ENCODE assay signal across 8 cellular contexts in genomic region chr7:130961128-130961601, GRCh38.
DNase-seq lines count a peak whose midpoint lies in the region; ATAC-seq, FAIRE-seq and TF ChIP-seq lines count a peak whose summit lies in the region.

No MANE protein-coding gene starts in this region.

- H3K27me3 Mint-ChIP-seq in progenitor cell of endocrine pancreas: no peaks in the 10 kb centered on the region

- H3K36me3 Mint-ChIP-seq in progenitor cell of endocrine pancreas (ENCODE audit: insufficient read depth): no peaks in the 10 kb centered on the region

- POLR2A ChIA-PET in A549 (lab: Yijun Ruan, JAX): interaction anchor here (0.5 to 2.0 kb wide), 13 partner anchors 15 to 148 kb away, joined by 3 to 21 read pairs (median 6); no protein-coding TSS in a partner anchor

- peak overlapping the region; percentile 44 for H3K4me3 ChIP-seq in A549
- peak overlapping the region; percentile 53 for H3K4me3 ChIP-seq in SU-DHL-6 (ENCODE audit: insufficient read depth, low read length, poor library complexity, severe bottlenecking)
- peak overlapping the region; percentile 37 for H3K4me3 ChIP-seq in astrocyte of the cerebellum (ENCODE audit: low read depth, low read length)

- intact Hi-C loops in head of caudate nucleus (cut with DNase I): no loop called here

- peak; percentile 69 to 79 for ATAC-seq in A549
- peak; percentile 68 for ATAC-seq in GM19043 (IDR thresholded peaks at IDR 0.05; ENCODE audit: low read depth, unreplicated experiment)
- ATAC-seq in HG03196 (IDR thresholded peaks at IDR 0.05; ENCODE audit: unreplicated experiment): peak; percentile 77

- no peaks in the 10 kb centered on the region for H3K4me1 Mint-ChIP-seq in progenitor cell of endocrine pancreas (ENCODE audit: low read depth)

- TF ChIP-seq EP300 in A549 (IDR thresholded peaks at IDR 0.05): no peak

- in situ Hi-C loops in astrocyte of the cerebellum (cut with HindIII; ENCODE audit: low sequenced_read_pairs): no loop called here

- H3K4me3 Mint-ChIP-seq in progenitor cell of endocrine pancreas (ENCODE audit: low read depth): no peak overlapping the region

- H3F3A ChIP-seq in SU-DHL-6 (ENCODE audit: insufficient read depth): peaks cover 33% of the 10 kb centered on the region

- H3K4me2 ChIP-seq in A549 (peak overlapping the region; percentile 83), SU-DHL-6 (ENCODE audit: low read depth, low read length, poor library complexity, severe bottlenecking) (peak overlapping the region; percentile 78)

- no peak for FAIRE-seq in A549 (lab: Jason Lieb, UNC)

- no peak for TF ChIP-seq RAD21 in A549 (conservative IDR thresholded peaks at IDR 0.05 in 1 of 2, IDR thresholded peaks at IDR 0.05 in 1 of 2)

- no peaks in the 10 kb centered on the region for H3K9me2 ChIP-seq in SU-DHL-6 (replicated peaks; ENCODE audit: insufficient read depth, low read length)

- no peaks in the 10 kb centered on the region for H4K20me1 ChIP-seq in SU-DHL-6 (ENCODE audit: low read depth, low read length)

- TF ChIP-seq CTCF in A549 (IDR thresholded peaks at IDR 0.05) (no peak), SU-DHL-6 (IDR thresholded peaks at IDR 0.05; ENCODE audit: insufficient read depth, low read length, poor library complexity, severe bottlenecking) (no peak), astrocyte of the cerebellum (IDR thresholded peaks at IDR 0.05; ENCODE audit: low read depth, low read length, missing control alignments) (no peak), progenitor cell of endocrine pancreas (IDR thresholded peaks at IDR 0.05; ENCODE audit: unreplicated experiment) (no peak)

- DNase-seq in A549 (ENCODE audit: low read depth in 1 of 2, low spot score in 1 of 2) (peak in 1 of 2 experiments; percentile 82), astrocyte of the cerebellum (ENCODE audit: low read depth) (peak; percentile 62), progenitor cell of endocrine pancreas (ENCODE audit: low spot score, unreplicated experiment) (no peak), head of caudate nucleus (no peak), DMS79 (lab: John Stamatoyannopoulos, UW) (no peak)

- peaks cover 5% of the 10 kb centered on the region; the same call in 1 of the 2 replicates for H3K36me3 ChIP-seq in SU-DHL-6 (ENCODE audit: low read length)

- no peaks in the 10 kb centered on the region for H3K9me3 Mint-ChIP-seq in progenitor cell of endocrine pancreas (ENCODE audit: low read depth)

- H2AFZ ChIP-seq in SU-DHL-6 (ENCODE audit: low read depth, low read length, severe bottlenecking): peak overlapping the region; percentile 14

- peaks cover 76% of the 10 kb centered on the region for H3K4me1 ChIP-seq in A549

- no peaks in the 10 kb centered on the region for H3K27me3 ChIP-seq in SU-DHL-6 (ENCODE audit: low read length)

- H3K9ac ChIP-seq in SU-DHL-6 (ENCODE audit: low read length): peak overlapping the region; percentile 58

- peak overlapping the region; percentile 69 for H3K27ac Mint-ChIP-seq in progenitor cell of endocrine pancreas

- WGBS in A549 (ENCODE audit: missing lambda C conversion rate): 4% methylated on average over 9 of the region's 9 CpGs

- CTCF ChIA-PET in A549 (lab: Yijun Ruan, JAX): interaction anchor here (0.7 to 13.8 kb wide), 24 partner anchors 10 to 81 kb away, joined by 3 to 110 read pairs (median 6); no protein-coding TSS in a partner anchor

- H3K9me3 ChIP-seq in A549 (no peaks in the 10 kb centered on the region), SU-DHL-6 (ENCODE audit: insufficient read depth, low read length) (no peaks in the 10 kb centered on the region)

- H3K79me2 ChIP-seq in SU-DHL-6 (ENCODE audit: insufficient read depth, low read length): peaks cover 5% of the 10 kb centered on the region; the same call in 1 of the 2 replicates

- TF ChIP-seq POLR2A in A549 (IDR thresholded peaks at IDR 0.05; ENCODE audit: low read length): 0 out of 2 replicates have a peak, but pooled peaks have one; percentile 18

- peak overlapping the region; percentile 94 to 96 for H3K27ac ChIP-seq in A549
- H3K27ac ChIP-seq in SU-DHL-6 (ENCODE audit: low read depth, low read length): peak overlapping the region; percentile 55

TF ChIP-seq in A549, 52 proteins besides CTCF, POLR2A, EP300 and RAD21:
- TF ChIP-seq NFE2L2 (conservative IDR thresholded peaks at IDR 0.05; ENCODE audit: low read length): no peak
- no peak for TF ChIP-seq EHMT2 (IDR thresholded peaks at IDR 0.05; ENCODE audit: low read depth)
- TF ChIP-seq RFX5 (IDR thresholded peaks at IDR 0.05): no peak
- no peak for TF ChIP-seq CBX8 (IDR thresholded peaks at IDR 0.05)
- 0 out of 2 replicates have a peak, but pooled peaks have one; percentile 23 for TF ChIP-seq MAX (IDR thresholded peaks at IDR 0.05)
- no peak for TF ChIP-seq SREBF2 (IDR thresholded peaks at IDR 0.05)
- TF ChIP-seq BCL3 (IDR thresholded peaks at IDR 0.05): no peak
- TF ChIP-seq MYC (IDR thresholded peaks at IDR 0.05; ENCODE audit: borderline replicate concordance, low read length): 0 out of 2 replicates have a peak, but pooled peaks have one; percentile 19
- 0 out of 2 replicates have a peak, but pooled peaks have one; percentile 55 for TF ChIP-seq POLR2AphosphoS2 (conservative IDR thresholded peaks at IDR 0.05; ENCODE audit: low read length)
- no peak for TF ChIP-seq ZNF302 (CRISPR knock-in tag; IDR thresholded peaks at IDR 0.05)
